Comparison of ENCODE assay signal across 8 cellular contexts in the genomic region with DNA sequence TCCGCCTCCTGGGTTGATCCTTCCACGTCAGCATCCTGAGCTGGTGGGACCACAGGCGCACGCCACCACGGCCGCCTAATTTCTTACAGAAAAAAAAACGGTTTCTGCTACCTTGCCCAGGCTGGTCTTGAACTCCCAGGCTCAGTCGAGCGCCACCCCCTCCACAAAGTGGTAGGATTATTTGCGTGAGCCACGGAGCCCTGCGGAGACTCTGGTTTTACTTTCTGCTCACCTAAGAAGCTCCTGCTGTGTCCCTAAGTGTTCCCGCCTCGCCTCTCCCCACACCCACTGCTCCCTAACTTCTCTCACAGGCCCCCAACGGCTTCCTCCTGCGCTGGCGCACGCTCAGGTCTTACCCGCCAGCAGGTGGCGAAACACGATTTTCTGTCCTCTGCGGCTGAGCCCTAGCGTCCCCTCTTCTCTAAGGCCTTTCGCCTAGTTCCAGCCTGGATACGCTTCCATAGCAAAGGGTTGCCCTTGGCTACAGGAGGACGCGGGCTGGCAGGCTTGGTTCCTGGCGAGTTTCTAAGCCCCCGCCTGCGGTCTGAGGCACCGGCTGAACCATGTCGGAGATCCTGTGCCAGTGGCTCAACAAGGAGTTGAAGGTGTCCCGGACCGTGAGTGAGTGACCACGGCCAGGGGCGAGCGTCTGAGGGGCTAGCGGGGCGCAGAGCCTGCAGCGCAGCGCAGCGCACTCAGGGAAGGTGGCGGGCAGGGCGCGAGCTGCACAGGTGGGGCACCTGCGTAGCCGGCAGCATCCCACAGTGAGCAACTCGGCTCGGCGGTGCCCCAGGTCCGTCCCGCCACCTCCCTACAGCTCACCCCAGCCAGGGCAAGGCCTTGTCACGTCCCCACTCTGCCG.
A peak's percentile ranks its signal among the peaks of the same experiment; 100 is the strongest.
DNase-seq lines count a peak whose midpoint lies in the region; ATAC-seq lines count a peak whose summit lies in the region.

A gene with protein sequence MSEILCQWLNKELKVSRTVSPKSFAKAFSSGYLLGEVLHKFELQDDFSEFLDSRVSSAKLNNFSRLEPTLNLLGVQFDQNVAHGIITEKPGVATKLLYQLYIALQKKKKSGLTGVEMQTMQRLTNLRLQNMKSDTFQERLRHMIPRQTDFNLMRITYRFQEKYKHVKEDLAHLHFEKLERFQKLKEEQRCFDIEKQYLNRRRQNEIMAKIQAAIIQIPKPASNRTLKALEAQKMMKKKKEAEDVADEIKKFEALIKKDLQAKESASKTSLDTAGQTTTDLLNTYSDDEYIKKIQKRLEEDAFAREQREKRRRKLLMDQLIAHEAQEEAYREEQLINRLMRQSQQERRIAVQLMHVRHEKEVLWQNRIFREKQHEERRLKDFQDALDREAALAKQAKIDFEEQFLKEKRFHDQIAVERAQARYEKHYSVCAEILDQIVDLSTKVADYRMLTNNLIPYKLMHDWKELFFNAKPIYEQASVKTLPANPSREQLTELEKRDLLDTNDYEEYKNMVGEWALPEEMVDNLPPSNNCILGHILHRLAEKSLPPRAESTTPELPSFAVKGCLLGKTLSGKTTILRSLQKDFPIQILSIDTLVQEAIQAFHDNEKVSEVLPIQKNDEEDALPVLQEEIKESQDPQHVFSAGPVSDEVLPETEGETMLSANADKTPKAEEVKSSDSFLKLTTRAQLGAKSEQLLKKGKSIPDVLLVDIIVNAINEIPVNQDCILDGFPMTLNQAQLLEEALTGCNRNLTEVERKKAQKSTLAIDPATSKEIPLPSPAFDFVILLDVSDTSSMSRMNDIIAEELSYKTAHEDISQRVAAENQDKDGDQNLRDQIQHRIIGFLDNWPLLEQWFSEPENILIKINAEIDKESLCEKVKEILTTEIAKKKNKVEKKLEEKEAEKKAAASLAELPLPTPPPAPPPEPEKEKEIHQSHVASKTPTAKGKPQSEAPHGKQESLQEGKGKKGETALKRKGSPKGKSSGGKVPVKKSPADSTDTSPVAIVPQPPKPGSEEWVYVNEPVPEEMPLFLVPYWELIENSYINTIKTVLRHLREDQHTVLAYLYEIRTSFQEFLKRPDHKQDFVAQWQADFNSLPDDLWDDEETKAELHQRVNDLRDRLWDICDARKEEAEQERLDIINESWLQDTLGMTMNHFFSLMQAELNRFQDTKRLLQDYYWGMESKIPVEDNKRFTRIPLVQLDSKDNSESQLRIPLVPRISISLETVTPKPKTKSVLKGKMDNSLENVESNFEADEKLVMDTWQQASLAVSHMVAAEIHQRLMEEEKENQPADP (N-terminal part only) (plus strand): TSS at position 429 of the 862 bp plus-strand sequence. CDS start 135 bp downstream, at position 564.

- ATAC-seq in HG02588 (IDR thresholded peaks at IDR 0.05; ENCODE audit: unreplicated experiment) = peak; percentile 87

- DNase-seq in GM03348 (ENCODE audit: low spot score) = peak; percentile 92
- DNase-seq in NCI-H1930 (lab: John Stamatoyannopoulos, UW) = peak; percentile 91 to 95
- DNase-seq in activated CD4-positive, CD25-positive, alpha-beta regulatory T cell treated with anti-CD3 and anti-CD28 coated beads, Interleukin-2, amount 50 U/mL, for 16 hours (ENCODE audit: low read depth, low spot score) = peak; percentile 29
- peak; percentile 91 for DNase-seq in cerebellar cortex (ENCODE audit: low spot score)
- DNase-seq in islet precursor cell = peak; percentile 95
- peak; percentile 59 to 80 for DNase-seq in stimulated activated CD4-positive, alpha-beta T cell treated with anti-CD3 and anti-CD28 coated beads, Interleukin-12 subunit alpha, Interleukin-12 subunit beta, amount 100 ng/mL, for 24 hours (ENCODE audit: low read depth in 2 of 2)
- DNase-seq in COLO829 (ENCODE audit: low spot score) = no peak
